ENCODE assay signal across 27 cellular contexts in the genomic region with DNA sequence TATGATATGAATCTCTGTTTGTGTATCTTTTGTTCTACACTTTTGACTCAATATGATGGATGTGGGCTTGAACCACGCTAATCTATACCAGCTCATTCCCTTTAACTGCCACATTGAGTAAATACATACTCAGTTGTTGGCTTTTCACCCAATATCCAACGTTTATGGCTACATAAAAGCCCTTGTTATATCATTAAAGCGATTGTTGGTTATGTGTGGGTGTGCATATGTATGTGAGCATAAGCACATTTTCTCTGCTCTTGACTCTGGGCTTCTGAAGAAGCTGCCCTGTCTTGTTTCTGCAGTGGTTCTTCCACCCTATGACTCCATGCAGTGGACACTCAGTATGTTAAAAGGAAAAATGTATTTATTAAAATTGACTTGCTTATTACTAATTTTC.
"Had no signal": no experiment of that assay in that cellular context is flagged by ENCODE, and none has a peak within 500 bp of the region (broad histone marks: within the 10 kb centered on the region; RNA-seq: fewer than 3 reads in every experiment).

No MANE protein-coding gene starts in this region.

- H3K9me3 Mint-ChIP-seq: activated B cell treated with CpG ODN at 0.5 μM for 24 hours; activated CD4-positive, alpha-beta memory T cell treated with anti-CD3 and anti-CD28 coated beads for 36 hours; activated CD4-positive, alpha-beta T cell treated with anti-CD3 and anti-CD28 coated beads, Interleukin-2, amount 10 ng/mL, durations not matched to agents 24 days and 14 days; activated naive CD4-positive, alpha-beta T cell treated with anti-CD3 and anti-CD28 coated beads, Interleukin-2, amount 10 ng/mL, durations not matched to agents 7 days and 5 days; activated naive CD4-positive, alpha-beta T cell treated with anti-CD3 and anti-CD28 coated beads, Interleukin-2, amount 50 U/mL, for 72 hours; activated naive CD8-positive, alpha-beta T cell treated with anti-CD3 and anti-CD28 coated beads, Interleukin-2, amount 10 ng/mL, durations not matched to agents 7 days and 5 days; activated T-cell treated with anti-CD3 and anti-CD28 coated beads, Interleukin-2, amount 50 U/mL, for 24 hours; brain; T-helper 1 cell treated with Interleukin-12 subunit alpha and Interleukin-12 subunit beta and Interleukin-4 antibody, amounts not matched to agents 30 μg/mL and 1 μg/mL, for 36 hours had no signal

- H3K4me1 Mint-ChIP-seq: activated B cell treated with CpG ODN at 0.5 μM for 24 hours; activated CD4-positive, alpha-beta T cell treated with anti-CD3 and anti-CD28 coated beads for 36 hours; activated CD4-positive, alpha-beta T cell treated with anti-CD3 and anti-CD28 coated beads, Interleukin-2, amount 10 ng/mL, durations not matched to agents 24 days and 14 days; activated naive CD4-positive, alpha-beta T cell treated with anti-CD3 and anti-CD28 coated beads, Interleukin-2, amount 10 ng/mL, durations not matched to agents 7 days and 5 days; activated naive CD8-positive, alpha-beta T cell treated with anti-CD3 and anti-CD28 coated beads, Interleukin-2, amount 10 ng/mL, durations not matched to agents 7 days and 5 days had no signal

- H3K4me3 Mint-ChIP-seq: activated B cell treated with CpG ODN at 0.5 μM for 24 hours; activated CD4-positive, alpha-beta memory T cell treated with anti-CD3 and anti-CD28 coated beads for 36 hours; activated CD4-positive, alpha-beta T cell treated with anti-CD3 and anti-CD28 coated beads for 36 hours; activated CD4-positive, alpha-beta T cell treated with anti-CD3 and anti-CD28 coated beads, Interleukin-2, amount 10 ng/mL, durations not matched to agents 24 days and 14 days; activated CD8-positive, alpha-beta T cell treated with anti-CD3 and anti-CD28 coated beads, Interleukin-2, amount 10 ng/mL, durations not matched to agents 7 days and 5 days; activated naive CD4-positive, alpha-beta T cell treated with anti-CD3 and anti-CD28 coated beads, Interleukin-2, amount 10 ng/mL, durations not matched to agents 7 days and 5 days; activated naive CD8-positive, alpha-beta T cell treated with anti-CD3 and anti-CD28 coated beads, Interleukin-2, amount 10 ng/mL, durations not matched to agents 7 days and 5 days; activated T-cell treated with anti-CD3 and anti-CD28 coated beads, Interleukin-2, amount 50 U/mL, for 24 hours; activated T-cell treated with anti-CD3 and anti-CD28 coated beads, Interleukin-2, amount 50 U/mL, for 72 hours; brain; T-helper 1 cell treated with Interleukin-12 subunit alpha and Interleukin-12 subunit beta and Interleukin-4 antibody, amounts not matched to agents 30 μg/mL and 1 μg/mL, for 36 hours had no signal

- H3K36me3 Mint-ChIP-seq: activated CD4-positive, alpha-beta memory T cell treated with anti-CD3 and anti-CD28 coated beads for 36 hours; activated naive CD4-positive, alpha-beta T cell treated with anti-CD3 and anti-CD28 coated beads, Interleukin-2, amount 10 ng/mL, durations not matched to agents 7 days and 5 days; activated naive CD4-positive, alpha-beta T cell treated with anti-CD3 and anti-CD28 coated beads, Interleukin-2, amount 50 U/mL, for 72 hours; activated naive CD8-positive, alpha-beta T cell treated with anti-CD3 and anti-CD28 coated beads, Interleukin-2, amount 10 ng/mL, durations not matched to agents 7 days and 5 days; brain had no signal

- H3K27ac Mint-ChIP-seq: activated B cell treated with CpG ODN at 0.5 μM for 24 hours; activated CD4-positive, alpha-beta memory T cell treated with anti-CD3 and anti-CD28 coated beads for 36 hours; activated CD4-positive, alpha-beta T cell treated with anti-CD3 and anti-CD28 coated beads for 36 hours; activated CD4-positive, alpha-beta T cell treated with anti-CD3 and anti-CD28 coated beads, Interleukin-2, amount 10 ng/mL, durations not matched to agents 24 days and 14 days; activated CD8-positive, alpha-beta T cell treated with anti-CD3 and anti-CD28 coated beads, Interleukin-2, amount 10 ng/mL, durations not matched to agents 7 days and 5 days; activated naive CD4-positive, alpha-beta T cell treated with anti-CD3 and anti-CD28 coated beads, Interleukin-2, amount 10 ng/mL, durations not matched to agents 7 days and 5 days; activated naive CD4-positive, alpha-beta T cell treated with anti-CD3 and anti-CD28 coated beads, Interleukin-2, amount 50 U/mL, for 72 hours; activated naive CD8-positive, alpha-beta T cell treated with anti-CD3 and anti-CD28 coated beads, Interleukin-2, amount 10 ng/mL, durations not matched to agents 7 days and 5 days; activated T-cell treated with anti-CD3 and anti-CD28 coated beads, Interleukin-2, amount 50 U/mL, for 24 hours; activated T-cell treated with anti-CD3 and anti-CD28 coated beads, Interleukin-2, amount 50 U/mL, for 72 hours; brain; T-helper 1 cell treated with Interleukin-12 subunit alpha and Interleukin-12 subunit beta and Interleukin-4 antibody, amounts not matched to agents 30 μg/mL and 1 μg/mL, for 36 hours had no signal

- DNase-seq: activated B cell treated with CpG ODN at 0.5 μM for 24 hours; activated CD4-positive, alpha-beta memory T cell treated with anti-CD3 and anti-CD28 coated beads for 36 hours; activated CD4-positive, alpha-beta T cell treated with anti-CD3 and anti-CD28 coated beads for 36 hours; activated CD4-positive, alpha-beta T cell treated with anti-CD3 and anti-CD28 coated beads, Interleukin-2, amount 10 ng/mL, durations not matched to agents 24 days and 14 days; activated CD8-positive, alpha-beta memory T cell treated with anti-CD3 and anti-CD28 coated beads, Interleukin-2, amount 50 U/mL, for 48 hours; activated CD8-positive, alpha-beta T cell treated with anti-CD3 and anti-CD28 coated beads, Interleukin-2, amount 10 ng/mL, durations not matched to agents 7 days and 5 days; activated gamma-delta T cell; activated naive CD4-positive, alpha-beta T cell; activated naive CD4-positive, alpha-beta T cell treated with anti-CD3 and anti-CD28 coated beads, Interleukin-2, amount 10 ng/mL, durations not matched to agents 7 days and 5 days; activated naive CD8-positive, alpha-beta T cell treated with anti-CD3 and anti-CD28 coated beads, Interleukin-2, amount 10 ng/mL, durations not matched to agents 7 days and 5 days; activated T-cell treated with anti-CD3 and anti-CD28 coated beads for 4 hours; activated T-cell treated with anti-CD3 and anti-CD28 coated beads, Interleukin-2, amount 50 U/mL, for 24 hours; activated T-cell treated with anti-CD3 and anti-CD28 coated beads, Interleukin-2, amount 50 U/mL, for 72 hours; central memory CD4-positive, alpha-beta T cell; cerebellar nuclear complex; colonic mucosa; effector CD8-positive, alpha-beta T cell; esophagus squamous epithelium; foreskin melanocyte; heart right ventricle; T1000; WERI-Rb-1 had no signal

- ATAC-seq: activated CD4-positive, alpha-beta T cell treated with anti-CD3 and anti-CD28 coated beads for 36 hours; activated CD4-positive, CD25-positive, alpha-beta regulatory T cell treated with anti-CD3 and anti-CD28 coated beads, Interleukin-2, amount 50 U/mL, for 24 hours; activated CD8-positive, alpha-beta T cell treated with anti-CD3 and anti-CD28 coated beads, Interleukin-2, amount 10 ng/mL, durations not matched to agents 7 days and 5 days; activated naive CD4-positive, alpha-beta T cell treated with anti-CD3 and anti-CD28 coated beads, Interleukin-2, amount 50 U/mL, for 72 hours; activated T-cell treated with anti-CD3 and anti-CD28 coated beads, Interleukin-2, amount 50 U/mL, for 72 hours; gastroesophageal sphincter; heart right ventricle had no signal

- H3K27me3 Mint-ChIP-seq: activated CD4-positive, alpha-beta memory T cell treated with anti-CD3 and anti-CD28 coated beads for 36 hours; activated CD4-positive, alpha-beta T cell treated with anti-CD3 and anti-CD28 coated beads, Interleukin-2, amount 10 ng/mL, durations not matched to agents 24 days and 14 days; activated naive CD4-positive, alpha-beta T cell treated with anti-CD3 and anti-CD28 coated beads, Interleukin-2, amount 10 ng/mL, durations not matched to agents 7 days and 5 days; activated T-cell treated with anti-CD3 and anti-CD28 coated beads, Interleukin-2, amount 50 U/mL, for 24 hours had no signal
